ENCODE assay signal across 8 cellular contexts in genomic region chr2:145692971-145693478, GRCh38.
DNase-seq lines count a peak whose midpoint lies in the region; ATAC-seq and FAIRE-seq lines count a peak whose summit lies in the region.

No MANE protein-coding gene starts in this region.

- no peak for DNase-seq in GM18507 (ENCODE audit: extremely low spot score, insufficient read length, low read depth)
- DNase-seq in NCI-H1694 (lab: John Stamatoyannopoulos, UW) = peak; percentile 36
- peak; percentile 90 for DNase-seq in fibroblast of gingiva (ENCODE audit: low read depth)
- DNase-seq in superior temporal gyrus (ENCODE audit: extremely low spot score) = no peak
- DNase-seq in NCI-H2196 treated with DMSO at 0.1 percent for 48 hours (lab: John Stamatoyannopoulos, UW; ENCODE audit: unreplicated experiment) = no peak
- DNase-seq in midbrain (lab: John Stamatoyannopoulos, UW) = no peak
- DNase-seq in DMS79 (lab: John Stamatoyannopoulos, UW) = no peak

- ATAC-seq in HG02588 (IDR thresholded peaks at IDR 0.05; ENCODE audit: unreplicated experiment) = peak; percentile 79

- FAIRE-seq in GM18507 (lab: Jason Lieb, UNC) = peak; percentile 82

Comparison
In these comparisons a context has a peak if more than half of its experiments do, and no peak if none do; other contexts are left out.
1. DNase-seq: peak in NCI-H1694 (single experiment) and fibroblast of gingiva (single experiment); none in GM18507 (single experiment), superior temporal gyrus (single experiment), NCI-H2196 treated with DMSO at 0.1 percent for 48 hours (single experiment), midbrain (single experiment) and DMS79 (single experiment).